ENCODE assay signal across 8 cellular contexts in the genomic region with DNA sequence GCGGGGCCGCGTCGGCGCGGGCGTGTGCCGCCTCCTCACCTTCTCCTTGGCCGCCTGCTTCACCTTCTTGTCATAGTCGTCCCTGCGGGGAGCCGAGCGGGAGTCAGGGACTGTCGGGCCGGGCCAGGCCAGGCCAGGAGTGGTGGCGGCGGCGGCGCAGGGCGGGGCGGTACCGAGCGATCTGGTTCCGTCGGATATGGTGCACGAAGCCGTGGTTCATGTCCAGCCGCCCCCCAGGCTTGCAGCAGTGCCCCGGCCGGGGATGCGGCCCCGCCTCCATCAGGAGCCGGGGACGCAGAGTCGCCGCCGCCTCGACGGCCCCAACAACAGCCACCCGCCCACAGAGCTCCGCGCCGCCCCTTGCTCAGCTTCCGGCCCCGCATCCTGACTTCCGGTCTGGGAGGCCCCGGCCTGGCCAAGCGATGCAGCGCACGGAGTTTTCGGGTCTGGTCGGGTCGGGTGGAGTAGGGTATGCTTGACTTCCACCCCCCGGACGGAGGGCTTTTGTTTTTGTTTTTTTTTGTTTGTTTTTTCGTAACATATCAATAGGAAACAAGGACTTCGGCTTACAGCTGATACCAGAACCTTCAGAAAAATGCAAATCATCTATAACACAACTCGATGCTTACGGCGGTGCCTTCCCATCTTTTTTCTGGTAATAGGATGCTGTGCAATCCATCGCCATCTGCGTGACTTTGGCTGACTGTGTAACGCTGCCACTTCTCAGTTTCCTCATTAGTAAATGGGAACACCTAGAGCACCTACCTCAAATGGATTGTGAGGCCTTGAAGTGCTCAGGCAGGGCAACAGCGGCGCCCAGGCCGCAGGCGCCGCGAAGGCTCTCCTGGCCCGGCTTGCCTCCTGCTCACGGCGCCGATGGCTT. TPM values are rescaled to one million over a fixed set of nuclear protein-coding genes. Genes with fewer than 3 reads are reported as not detected.
A peak's percentile ranks its signal among the peaks of the same experiment; 100 is the strongest.
DNase-seq lines count a peak whose midpoint lies in the region; ATAC-seq and TF ChIP-seq lines count a peak whose summit lies in the region.

C2orf68 (minus strand) TSS at position 362 of the 883 bp plus-strand sequence; CDS start at position 280, 82 bp downstream.

- peak within 1 kb of the TSS; percentile 85 to 94 (median 90) for H3K9ac ChIP-seq in BLaER1 treated with 17β-estradiol and CSF1 and Interleukin-3, amounts not matched to agents 10 nM and 100 nM

- peak within 1 kb of the TSS; percentile 64 to 89 (median 83) for H3K27ac ChIP-seq in BLaER1 treated with 17β-estradiol and CSF1 and Interleukin-3, amounts not matched to agents 10 nM and 100 nM
- peak within 1 kb of the TSS; percentile 78 to 91 for H3K27ac ChIP-seq in left lung

- H3K36me3 ChIP-seq in BLaER1 treated with 17β-estradiol and CSF1 and Interleukin-3, amounts not matched to agents 10 nM and 100 nM, result peaks cover 28 to 36% (median 34%) of the 10 kb centered on the region in 11 experiments
- H3K36me3 ChIP-seq in left lung, result peaks cover 0 to 25% of the 10 kb centered on the region in 2 donors

- peak; percentile 79 for DNase-seq in NCI-H526 treated with DMSO at 0.1 percent for 48 hours (lab: John Stamatoyannopoulos, UW)
- peak; percentile 78 for DNase-seq in activated CD4-positive, alpha-beta T cell treated with anti-CD3 and anti-CD28 coated beads, Interleukin-2, amount 50 U/mL, for 1 hour
- DNase-seq in cortex of kidney (lab: John Stamatoyannopoulos, UW), result peak; percentile 80
- DNase-seq in left lung, result peak; percentile 92 to 98
- peak; percentile 80 to 86 for DNase-seq in stimulated activated CD4-positive, alpha-beta T cell treated with anti-CD3 and anti-CD28 coated beads, Interleukin-2, amount 100 ng/mL, for 48 hours

- no peaks in the 10 kb centered on the region for H3K27me3 ChIP-seq in BLaER1 treated with 17β-estradiol and CSF1 and Interleukin-3, amounts not matched to agents 10 nM and 100 nM
- H3K27me3 ChIP-seq in left lung, result no peaks in the 10 kb centered on the region

- H3K4me3 ChIP-seq in BLaER1 treated with 17β-estradiol and CSF1 and Interleukin-3, amounts not matched to agents 10 nM and 100 nM, result peak within 1 kb of the TSS; percentile 85 to 99 (median 92)
- H3K4me3 ChIP-seq in left lung, result peak within 1 kb of the TSS; percentile 96 to 98

- TF ChIP-seq POLR2A in GM19099 (IDR thresholded peaks at IDR 0.05; ENCODE audit: extremely low read depth, insufficient read length, low read depth), result peak; percentile 81

- TF ChIP-seq CTCF in left lung (IDR thresholded peaks at IDR 0.05), result no peak

- H3K4me1 ChIP-seq in BLaER1 treated with 17β-estradiol and CSF1 and Interleukin-3, amounts not matched to agents 10 nM and 100 nM, result peaks cover 28 to 51% (median 41%) of the 10 kb centered on the region in 10 experiments
- H3K4me1 ChIP-seq in left lung, result peaks cover 17 to 56% of the 10 kb centered on the region in 2 donors

- peak within 1 kb of the TSS; percentile 79 to 99 (median 89) for H3K4me2 ChIP-seq in BLaER1 treated with 17β-estradiol and CSF1 and Interleukin-3, amounts not matched to agents 10 nM and 100 nM

- peak; percentile 60 for ATAC-seq in HG03378 (IDR thresholded peaks at IDR 0.05; ENCODE audit: unreplicated experiment)
- ATAC-seq in left lung, result peak; percentile 83

- no peaks in the 10 kb centered on the region for H3K9me3 ChIP-seq in BLaER1 treated with 17β-estradiol and CSF1 and Interleukin-3, amounts not matched to agents 10 nM and 100 nM (replicated peaks in 1 of 11)
- H3K9me3 ChIP-seq in left lung, result no peaks in the 10 kb centered on the region

- H4K20me1 ChIP-seq in BLaER1 treated with 17β-estradiol and CSF1 and Interleukin-3, amounts not matched to agents 10 nM and 100 nM, result peaks cover 10 to 39% (median 25%) of the 10 kb centered on the region in 11 experiments; a peak in 17 of 22 replicates

- intact Hi-C loops in left lung (cut with DNase I), result no loop called here

RNA-seq across cellular contexts. Expression of gene C2orf68, which starts in this region (rescaled TPM):
- total RNA-seq in left lung, result 10 to 100 TPM; 37.0 to 42.5 TPM

Comparison
In these comparisons a context has a peak if more than half of its experiments do, and no peak if none do; other contexts are left out.
1. Peak in every context shown above with its lines: DNase-seq, ATAC-seq, H3K4me3 ChIP-seq and H3K27ac ChIP-seq.